In genomic region chr20:35181731-35182130, GRCh38 we compare ENCODE assay signal across 25 cellular contexts. TPM values are rescaled to one million over a fixed set of nuclear protein-coding genes. Genes with fewer than 3 reads are reported as not detected.
DNase-seq lines count a peak whose midpoint lies in the region; ATAC-seq, FAIRE-seq and TF ChIP-seq lines count a peak whose summit lies in the region.
"Had no signal": no experiment of that assay in that cellular context is flagged by ENCODE, and none has a peak within 500 bp of the region (broad histone marks: within the 10 kb centered on the region; RNA-seq: fewer than 3 reads in every experiment).

No MANE protein-coding gene starts in this region.

- H3K9me3 ChIP-seq in astrocyte (ENCODE audit: insufficient read depth, low read depth, low read length): no peaks in the 10 kb centered on the region
- H3K9me3 ChIP-seq: HAP-1 had no signal

- no peak overlapping the region for H2AFZ ChIP-seq in astrocyte (ENCODE audit: low read depth, low read length)
- H2AFZ ChIP-seq: GM23338 had no signal

- H3K27me3 Mint-ChIP-seq in astrocyte (ENCODE audit: low read depth, unreplicated experiment): no peaks in the 10 kb centered on the region

- peak; percentile 88 for FAIRE-seq in G401.6 (lab: Jason Lieb, UNC)
- FAIRE-seq in astrocyte (lab: Jason Lieb, UNC): no peak
- FAIRE-seq: GM12892, GM18507, HTR-8/SVneo, RCC 7860 had no signal

- no peaks in the 10 kb centered on the region for H3K4me1 ChIP-seq in astrocyte (ENCODE audit: insufficient read depth, low read length)
- H3K4me1 ChIP-seq: HAP-1 had no signal

- H3K27me3 ChIP-seq in astrocyte (ENCODE audit: insufficient read depth, low read length) (no peaks in the 10 kb centered on the region), dorsolateral prefrontal cortex (no peaks in the 10 kb centered on the region)

- no peaks in the 10 kb centered on the region for H4K20me1 ChIP-seq in astrocyte (ENCODE audit: insufficient read depth, low read length)

- peaks cover 9% of the 10 kb centered on the region for H3K36me3 Mint-ChIP-seq in astrocyte (ENCODE audit: low read depth, unreplicated experiment)
- H3K36me3 Mint-ChIP-seq: CD14-positive monocyte had no signal

- intact Hi-C loops in dorsolateral prefrontal cortex (cut with DNase I): no loop called here

- no peak for TF ChIP-seq CTCF in astrocyte (IDR thresholded peaks at IDR 0.05; ENCODE audit: insufficient read depth, low read depth, low read length)
- no peak for TF ChIP-seq CTCF in dorsolateral prefrontal cortex (IDR thresholded peaks at IDR 0.05 in 54 of 56, conservative IDR thresholded peaks at IDR 0.05 in 2 of 56; ENCODE audit: low read depth in 1 of 56, partially characterized antibody in 56 of 56)

- H3K79me2 ChIP-seq in astrocyte (ENCODE audit: insufficient read depth, low read length): no peaks in the 10 kb centered on the region

- DNase-seq in astrocyte (ENCODE audit: low read depth): peak; percentile 51
- peak; percentile 33 for DNase-seq in fibroblast of gingiva (ENCODE audit: low read depth)
- no peak for DNase-seq in RKO (ENCODE audit: low spot score)
- no peak for DNase-seq in COR-L47 (lab: John Stamatoyannopoulos, UW)
- no peak for DNase-seq in dorsolateral prefrontal cortex
- DNase-seq: DMS79, MV-4-11, NCI-H1105 treated with DMSO at 0.1 percent for 48 hours, NCI-H2029 treated with DMSO at 0.1 percent for 48 hours, NCI-H2171 treated with DMSO at 0.1 percent for 48 hours, NCI-H446, NCI-H526 treated with DMSO at 0.1 percent for 48 hours, OCI-M1 had no signal

- H3K4me2 ChIP-seq in astrocyte (ENCODE audit: low read length): no peak overlapping the region
- H3K4me2 ChIP-seq: GM23338, KMS-11 had no signal

- ATAC-seq in HG02870 (IDR thresholded peaks at IDR 0.05; ENCODE audit: unreplicated experiment): no peak
- ATAC-seq: GM23338, Right ventricle myocardium inferior had no signal

- no peaks in the 10 kb centered on the region for H3K36me3 ChIP-seq in astrocyte (ENCODE audit: insufficient read depth, low read length)
- H3K36me3 ChIP-seq: HAP-1 had no signal

- peaks cover 4% of the 10 kb centered on the region for H3K9me3 Mint-ChIP-seq in astrocyte (ENCODE audit: unreplicated experiment)

- no peak overlapping the region for H3K4me3 Mint-ChIP-seq in astrocyte (ENCODE audit: unreplicated experiment)
- H3K4me3 Mint-ChIP-seq: B cell, CD14-positive monocyte, GM23338 had no signal

- H3K27ac ChIP-seq in astrocyte (ENCODE audit: low read depth, low read length): no peak overlapping the region
- H3K27ac ChIP-seq in dorsolateral prefrontal cortex: no peak overlapping the region
- H3K27ac ChIP-seq: KMS-11 had no signal

- no peak overlapping the region for H3K4me3 ChIP-seq in astrocyte (ENCODE audit: insufficient read depth, low read depth, low read length)
- no peak overlapping the region for H3K4me3 ChIP-seq in dorsolateral prefrontal cortex
- H3K4me3 ChIP-seq: GM23338, HAP-1 had no signal

- no peak overlapping the region for H3K9ac ChIP-seq in astrocyte (ENCODE audit: low read length)
- H3K9ac ChIP-seq: KMS-11 had no signal

- no peaks in the 10 kb centered on the region for H3K4me1 Mint-ChIP-seq in astrocyte (ENCODE audit: low read depth, unreplicated experiment)
- H3K4me1 Mint-ChIP-seq: B cell, CD14-positive monocyte, GM23338 had no signal

- no peak overlapping the region for H3K27ac Mint-ChIP-seq in astrocyte (ENCODE audit: unreplicated experiment)
- H3K27ac Mint-ChIP-seq: B cell, CD14-positive monocyte, GM23338 had no signal

RNA-seq across cellular contexts. Expression of gene PROCR, which starts 9.9 kb away (rescaled TPM):
- 36.2 and 39.5 TPM in 2 replicates for total RNA-seq in astrocyte
- total RNA-seq in dorsolateral prefrontal cortex: 1 to 10 TPM in 105 of 120 experiments, under 1 TPM in 15; 0.47 to 8.8 (median 1.9) TPM

RNA-seq across cellular contexts. Expression of gene EDEM2, which starts 34.6 kb away (rescaled TPM):
- total RNA-seq in astrocyte (32.5 and 33.4 TPM in 2 replicates), dorsolateral prefrontal cortex (10 to 100 TPM in 70 of 120 experiments, 1 to 10 TPM in 50; 6.3 to 15.8 (median 10.3) TPM)

RNA-seq across cellular contexts. Expression of gene MMP24, which starts 44.8 kb away (rescaled TPM):
- total RNA-seq in astrocyte (13.7 and 15.6 TPM in 2 replicates), dorsolateral prefrontal cortex (10 to 100 TPM in 113 of 120 experiments, 1 to 10 TPM in 7; 4.1 to 22.1 (median 15.5) TPM)
- total RNA-seq: B cell had no signal

Comparison
In these comparisons a context has a peak if more than half of its experiments do, and no peak if none do; other contexts are left out.
1. DNase-seq: peak in astrocyte (single experiment) and fibroblast of gingiva (single experiment); none in RKO (single experiment), COR-L47 (single experiment) and dorsolateral prefrontal cortex (0 of 10).